ENCODE assay signal across 26 cellular contexts in genomic region chr1:6953216-6953615, GRCh38.
"Had no signal": no experiment of that assay in that cellular context is flagged by ENCODE, and none has a peak within 500 bp of the region (broad histone marks: within the 10 kb centered on the region; RNA-seq: fewer than 3 reads in every experiment).

No MANE protein-coding gene starts in this region.

- H3K4me1 Mint-ChIP-seq: naive thymus-derived CD4-positive, alpha-beta T cell; natural killer cell; stimulated activated memory B cell treated with anti-CD40 and anti-IgM and Interleukin-4, amounts not matched to agents 10 μg/mL and 1 μg/mL and 100 μg/mL, for 72 hours had no signal

- ATAC-seq: naive thymus-derived CD4-positive, alpha-beta T cell; natural killer cell; pancreas; right cardiac atrium; right lobe of liver; stimulated activated memory B cell treated with anti-CD40 and anti-IgM and Interleukin-4, amounts not matched to agents 10 μg/mL and 1 μg/mL and 100 μg/mL, for 72 hours had no signal

- DNase-seq: naive thymus-derived CD4-positive, alpha-beta T cell; natural killer cell; nephron progenitor cell; pancreas; right cardiac atrium; right lobe of liver; sigmoid colon; small intestine; stimulated activated CD4-positive, alpha-beta T cell treated with anti-CD3 and anti-CD28 coated beads, Interleukin-12 subunit alpha, Interleukin-12 subunit beta, amount 100 ng/mL, for 4 hours; stimulated activated CD4-positive, alpha-beta T cell treated with anti-CD3 and anti-CD28 coated beads, Interleukin-1b, Interleukin-23, amount 100 ng/mL, for 48 hours; stimulated activated CD4-positive, alpha-beta T cell treated with anti-CD3 and anti-CD28 coated beads, Interleukin-4, amount 100 ng/mL, for 1 hour; stimulated activated CD4-positive, alpha-beta T cell treated with anti-CD3 and anti-CD28 coated beads, Interleukin-4, amount 100 ng/mL, for 4 hours; stimulated activated CD8-positive, alpha-beta memory T cell treated with anti-CD3 and anti-CD28 coated beads, Interleukin-4, amount 100 ng/mL, for 48 hours; stimulated activated naive CD4-positive, alpha-beta T cell treated with Interleukin-2 at 50 U/mL for 16 hours; stomach; thyroid gland; trophoblast cell; upper lobe of left lung; uterus had no signal

- H3K36me3 Mint-ChIP-seq: naive thymus-derived CD4-positive, alpha-beta T cell; natural killer cell; stimulated activated memory B cell treated with anti-CD40 and anti-IgM and Interleukin-4, amounts not matched to agents 10 μg/mL and 1 μg/mL and 100 μg/mL, for 72 hours had no signal

- H3K4me3 Mint-ChIP-seq: naive thymus-derived CD4-positive, alpha-beta T cell; natural killer cell; nephron progenitor cell; neural crest cell; stimulated activated memory B cell treated with anti-CD40 and anti-IgM and Interleukin-4, amounts not matched to agents 10 μg/mL and 1 μg/mL and 100 μg/mL, for 72 hours; stimulated activated naive CD8-positive, alpha-beta T cell treated with anti-CD3 and anti-CD28 coated beads, Interleukin-15, Interleukin-2, amounts not matched to agents 100 ng/mL and 50 ng/mL, for 24 hours had no signal

- H3K27me3 Mint-ChIP-seq: stimulated activated naive CD8-positive, alpha-beta T cell treated with anti-CD3 and anti-CD28 coated beads, Interleukin-15, Interleukin-2, amounts not matched to agents 100 ng/mL and 50 ng/mL, for 24 hours had no signal

- H3K9me3 ChIP-seq: neutrophil, pancreas, prostate gland, sigmoid colon, stomach, thoracic aorta, thyroid gland, tibial nerve, upper lobe of left lung, uterus had no signal

- H3K27ac Mint-ChIP-seq: naive thymus-derived CD4-positive, alpha-beta T cell; natural killer cell; nephron progenitor cell; stimulated activated memory B cell treated with anti-CD40 and anti-IgM and Interleukin-4, amounts not matched to agents 10 μg/mL and 1 μg/mL and 100 μg/mL, for 72 hours; stimulated activated naive CD8-positive, alpha-beta T cell treated with anti-CD3 and anti-CD28 coated beads, Interleukin-15, Interleukin-2, amounts not matched to agents 100 ng/mL and 50 ng/mL, for 24 hours had no signal
